9 cellular contexts compared by ENCODE assay signal in genomic region chr4:153788419-153789276, GRCh38. TPM values are rescaled to one million over a fixed set of nuclear protein-coding genes. Genes with fewer than 3 reads are reported as not detected.
DNase-seq lines count a peak whose midpoint lies in the region; ATAC-seq, FAIRE-seq and TF ChIP-seq lines count a peak whose summit lies in the region.
"Had no signal": no experiment of that assay in that cellular context is flagged by ENCODE, and none has a peak within 500 bp of the region (broad histone marks: within the 10 kb centered on the region; RNA-seq: fewer than 3 reads in every experiment).

A gene with protein sequence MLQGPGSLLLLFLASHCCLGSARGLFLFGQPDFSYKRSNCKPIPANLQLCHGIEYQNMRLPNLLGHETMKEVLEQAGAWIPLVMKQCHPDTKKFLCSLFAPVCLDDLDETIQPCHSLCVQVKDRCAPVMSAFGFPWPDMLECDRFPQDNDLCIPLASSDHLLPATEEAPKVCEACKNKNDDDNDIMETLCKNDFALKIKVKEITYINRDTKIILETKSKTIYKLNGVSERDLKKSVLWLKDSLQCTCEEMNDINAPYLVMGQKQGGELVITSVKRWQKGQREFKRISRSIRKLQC (minus strand): TSS chr4:153789083. CDS start chr4:153788835, 248 bp downstream.

- H3K79me2 ChIP-seq in endothelial cell of umbilical vein (ENCODE audit: control insufficient read depth, insufficient read depth, low read length) = no peaks in the 10 kb centered on the region

- POLR2A ChIA-PET in A549 (lab: Yijun Ruan, JAX) (no interaction called here), endothelial cell of umbilical vein (lab: Charles Lee) (no interaction called here)
- POLR2A ChIA-PET in naive thymus-derived CD8-positive, alpha-beta T cell (lab: Charles Lee) = no interaction called here

- TF ChIP-seq POLR2A in A549 (IDR thresholded peaks at IDR 0.05; ENCODE audit: low read length) = no peak
- TF ChIP-seq POLR2A in endothelial cell of umbilical vein (IDR thresholded peaks at IDR 0.05; ENCODE audit: low read depth, low read length) = no peak

- H3K9me3 Mint-ChIP-seq in naive thymus-derived CD8-positive, alpha-beta T cell = no peaks in the 10 kb centered on the region
- H3K9me3 Mint-ChIP-seq: natural killer cell treated with Interleukin-12 subunit alpha and Interleukin-12 subunit beta and Interleukin-15 and Interleukin-18, amount 100 ng/mL, for 72 hours had no signal

- H3K9me1 ChIP-seq in endothelial cell of umbilical vein (replicated peaks; ENCODE audit: control insufficient read depth, extremely low read depth, insufficient read depth, low read length) = no peaks in the 10 kb centered on the region

- TF ChIP-seq CTCF in A549 (IDR thresholded peaks at IDR 0.05) = no peak
- no peak for TF ChIP-seq CTCF in endothelial cell of umbilical vein (IDR thresholded peaks at IDR 0.05; ENCODE audit: extremely low read depth in 1 of 2, insufficient read depth in 1 of 2, low read depth in 1 of 2, low read length in 2 of 2)

- CTCF ChIA-PET in A549 (lab: Yijun Ruan, JAX) = no interaction called here
- CTCF ChIA-PET in endothelial cell of umbilical vein (lab: Charles Lee) = no interaction called here

- ATAC-seq in A549 (peak in 1 of 2 experiments; percentile 19; a peak in 2 of 6 replicates), HG03439 (IDR thresholded peaks at IDR 0.05; ENCODE audit: unreplicated experiment) (no peak), HG03108 (IDR thresholded peaks at IDR 0.05; ENCODE audit: unreplicated experiment) (no peak), HG03521 (IDR thresholded peaks at IDR 0.05; ENCODE audit: unreplicated experiment) (no peak)
- ATAC-seq in naive thymus-derived CD8-positive, alpha-beta T cell = peak in 1 of 2 donors; percentile 22

- DNase-seq in A549 (ENCODE audit: low read depth in 1 of 2, low spot score in 1 of 2) = no peak
- DNase-seq in endothelial cell of umbilical vein (ENCODE audit: low read depth, low spot score) = no peak
- peak in 1 of 10 donors; percentile 20 for DNase-seq in naive thymus-derived CD8-positive, alpha-beta T cell
- no peak for DNase-seq in NCI-H187 (lab: John Stamatoyannopoulos, UW)

- H3K4me1 ChIP-seq in A549 = no peaks in the 10 kb centered on the region
- H3K4me1 ChIP-seq in HUES64 (ENCODE audit: insufficient read depth, low read length) = peaks cover 34% of the 10 kb centered on the region
- peaks cover 12% of the 10 kb centered on the region for H3K4me1 ChIP-seq in endothelial cell of umbilical vein (ENCODE audit: control insufficient read depth, extremely low read depth, insufficient read depth, low read length)

- dilution Hi-C loops in endothelial cell of umbilical vein (cut with MboI; ENCODE audit: extremely low pct_ligation_motif_present, low sequenced_read_pairs) = no loop called here

- peaks cover 55 to 86% (median 77%) of the 10 kb centered on the region in 5 donors for H3K27me3 Mint-ChIP-seq in naive thymus-derived CD8-positive, alpha-beta T cell

- peak within 1 kb of the TSS; percentile 45 to 91 (median 74) for H3K4me3 Mint-ChIP-seq in naive thymus-derived CD8-positive, alpha-beta T cell
- H3K4me3 Mint-ChIP-seq: natural killer cell treated with Interleukin-12 subunit alpha and Interleukin-12 subunit beta and Interleukin-15 and Interleukin-18, amount 100 ng/mL, for 72 hours had no signal

- FAIRE-seq in A549 (lab: Jason Lieb, UNC) (no peak), endothelial cell of umbilical vein (lab: Jason Lieb, UNC) (no peak)

- no peaks in the 10 kb centered on the region for H4K20me1 ChIP-seq in endothelial cell of umbilical vein (replicated peaks; ENCODE audit: control insufficient read depth, extremely low read depth, insufficient read depth, low read length)

- H3K27ac ChIP-seq in A549 (no peak within 1 kb of the TSS), HUES64 (ENCODE audit: low read depth, low read length) (peak within 1 kb of the TSS; percentile 95), endothelial cell of umbilical vein (ENCODE audit: insufficient read depth, low read depth, low read length) (no peak within 1 kb of the TSS)

- no peak for TF ChIP-seq EP300 in A549 (IDR thresholded peaks at IDR 0.05)

- WGBS in A549 (ENCODE audit: missing lambda C conversion rate) = 59% methylated on average over 13 of the region's 72 CpGs
- WGBS in HUES64 = under 1% methylated on average over 72 of the region's 72 CpGs

- H3K4me2 ChIP-seq in A549 (peak within 1 kb of the TSS; percentile 47; the same call in 2 of the 3 replicates), endothelial cell of umbilical vein (ENCODE audit: insufficient read depth, low read length) (no peak within 1 kb of the TSS)

- TF ChIP-seq RAD21 in A549 (conservative IDR thresholded peaks at IDR 0.05 in 1 of 2, IDR thresholded peaks at IDR 0.05 in 1 of 2) = no peak

- no peak within 1 kb of the TSS for H2AFZ ChIP-seq in endothelial cell of umbilical vein (ENCODE audit: low read depth, low read length)

- intact Hi-C loops in endothelial cell of umbilical vein (cut with micrococcal nuclease) = loop anchor here (5.0 kb wide), 1 partner anchor 829 kb away; no protein-coding TSS in a partner anchor

- no TSS peak for BruUV-seq in endothelial cell of umbilical vein (replicated peaks; lab: Mats Ljungman, UMichigan)

- peak within 1 kb of the TSS; percentile 95 for H3K9ac ChIP-seq in HUES64 (ENCODE audit: low read depth, low read length)
- H3K9ac ChIP-seq in endothelial cell of umbilical vein (replicated peaks; ENCODE audit: extremely low read depth, insufficient read depth, low read length) = no peak within 1 kb of the TSS

- H3K36me3 Mint-ChIP-seq in naive thymus-derived CD8-positive, alpha-beta T cell = no peaks in the 10 kb centered on the region
- H3K36me3 Mint-ChIP-seq: natural killer cell treated with Interleukin-12 subunit alpha and Interleukin-12 subunit beta and Interleukin-15 and Interleukin-18, amount 100 ng/mL, for 72 hours had no signal

- peaks cover 25% of the 10 kb centered on the region for H3K36me3 ChIP-seq in HUES64 (ENCODE audit: insufficient read depth, low read length)
- H3K36me3 ChIP-seq in endothelial cell of umbilical vein (ENCODE audit: control insufficient read depth in 2 of 2, extremely low read depth in 1 of 2, insufficient read depth in 2 of 2, low read length in 2 of 2) = no peaks in the 10 kb centered on the region

- peak within 1 kb of the TSS in 2 of 10 donors; percentile 45 to 53 for H3K27ac Mint-ChIP-seq in naive thymus-derived CD8-positive, alpha-beta T cell
- H3K27ac Mint-ChIP-seq: natural killer cell treated with Interleukin-12 subunit alpha and Interleukin-12 subunit beta and Interleukin-15 and Interleukin-18, amount 100 ng/mL, for 72 hours had no signal

- H3K27me3 ChIP-seq in HUES64 (ENCODE audit: insufficient read depth, low read length) (peaks cover 21% of the 10 kb centered on the region), endothelial cell of umbilical vein (ENCODE audit: control insufficient read depth in 2 of 2, insufficient read depth in 2 of 2, low read length in 2 of 2) (peaks cover 67 to 79% of the 10 kb centered on the region in 2 experiments)

- peaks cover 16 to 59% (median 47%) of the 10 kb centered on the region in 4 donors for H3K4me1 Mint-ChIP-seq in naive thymus-derived CD8-positive, alpha-beta T cell

- no peaks in the 10 kb centered on the region for H3K9me3 ChIP-seq in A549
- H3K9me3 ChIP-seq in HUES64 (ENCODE audit: insufficient read depth, low read depth, low read length) = no peaks in the 10 kb centered on the region
- no peaks in the 10 kb centered on the region for H3K9me3 ChIP-seq in endothelial cell of umbilical vein (replicated peaks; ENCODE audit: control insufficient read depth, insufficient read depth, low read length)

- no peak within 1 kb of the TSS for H3K4me3 ChIP-seq in A549
- peak within 1 kb of the TSS; percentile 80 for H3K4me3 ChIP-seq in HUES64 (ENCODE audit: low read length)
- H3K4me3 ChIP-seq in endothelial cell of umbilical vein (replicated peaks in 1 of 3; ENCODE audit: insufficient read depth in 1 of 3, low read depth in 1 of 3, low read length in 3 of 3) = no peak within 1 kb of the TSS

TF ChIP-seq in A549, 52 proteins besides CTCF, POLR2A, EP300 and RAD21 (continues in another document):
- TF ChIP-seq KDM5A (IDR thresholded peaks at IDR 0.05) = no peak
- no peak for TF ChIP-seq KDM1A (IDR thresholded peaks at IDR 0.05; ENCODE audit: low read depth)
- no peak for TF ChIP-seq MAZ (IDR thresholded peaks at IDR 0.05; ENCODE audit: borderline replicate concordance, low read depth, low read length)
- TF ChIP-seq RFX5 (IDR thresholded peaks at IDR 0.05) = no peak
- TF ChIP-seq GATA3 (IDR thresholded peaks at IDR 0.05; ENCODE audit: borderline replicate concordance) = no peak
- no peak for TF ChIP-seq SREBF2 (IDR thresholded peaks at IDR 0.05)
- TF ChIP-seq HOXB13 (CRISPR knock-in tag; IDR thresholded peaks at IDR 0.05; ENCODE audit: low read depth) = no peak
- no peak for TF ChIP-seq FOSB (CRISPR knock-in tag; IDR thresholded peaks at IDR 0.05)

TF ChIP-seq in endothelial cell of umbilical vein, 7 proteins besides CTCF, POLR2A, EP300 and RAD21:
- TF ChIP-seq POLR2AphosphoS5 (IDR thresholded peaks at IDR 0.05; ENCODE audit: insufficient read depth, low read depth, low read length) (no peak), MAX (IDR thresholded peaks at IDR 0.05; ENCODE audit: insufficient read depth, insufficient read length) (no peak), EZH2 (IDR thresholded peaks at IDR 0.05; ENCODE audit: borderline replicate concordance, low read depth, low read length, severe bottlenecking) (peak; percentile 93)

RNA-seq across cellular contexts. Expression of the gene that starts here (rescaled TPM):
- polyA plus RNA-seq in A549 (2011; rRNA removed) (not detected in 2 replicates), A549 (2017; fragmentation: RNase III; extraction: RNeasy Plus Mini Kit Qiagen cat#74134 plus additional on column Dnase treatment) (not detected in 3 replicates), endothelial cell of umbilical vein (0.04 TPM in 1 of 2 replicates, not detected in the other)
- polyA plus RNA-seq in A549 (2012; cell fraction: cytosol; rRNA removed) = not detected in 2 replicates
- not detected in 2 replicates for polyA plus RNA-seq in A549 (2012; cell fraction: nucleus; rRNA removed)
- polyA minus RNA-seq in A549 (2011; rRNA and poly(A)+ RNA removed) = not detected in 2 replicates
- polyA plus RNA-seq in HUES64 (2013, experiment 1 of 2) = 287 TPM
- polyA plus RNA-seq in HUES64 (2013, experiment 2 of 2) = 333 TPM
- total RNA-seq in endothelial cell of umbilical vein = not detected in 2 replicates
- polyA plus RNA-seq in endothelial cell of umbilical vein (2011; cell fraction: cytosol; rRNA removed) = not detected in 2 replicates
- not detected in 2 replicates for polyA plus RNA-seq in endothelial cell of umbilical vein (2011; cell fraction: nucleus; rRNA removed)
- not detected in 2 replicates for polyA plus RNA-seq in endothelial cell of umbilical vein (2012)
- polyA minus RNA-seq in endothelial cell of umbilical vein = not detected in 2 replicates
- polyA minus RNA-seq in endothelial cell of umbilical vein (2011; cell fraction: cytosol; rRNA and poly(A)+ RNA removed) = not detected
- polyA minus RNA-seq in endothelial cell of umbilical vein (2011; cell fraction: nucleus; rRNA and poly(A)+ RNA removed) = not detected in 2 replicates
- not detected for total RNA-seq in naive thymus-derived CD8-positive, alpha-beta T cell
- not detected for polyA plus RNA-seq in naive thymus-derived CD8-positive, alpha-beta T cell
- total RNA-seq: natural killer cell treated with Interleukin-12 subunit alpha and Interleukin-12 subunit beta and Interleukin-15 and Interleukin-18, amount 100 ng/mL, for 72 hours had no signal
